In the genomic region with DNA sequence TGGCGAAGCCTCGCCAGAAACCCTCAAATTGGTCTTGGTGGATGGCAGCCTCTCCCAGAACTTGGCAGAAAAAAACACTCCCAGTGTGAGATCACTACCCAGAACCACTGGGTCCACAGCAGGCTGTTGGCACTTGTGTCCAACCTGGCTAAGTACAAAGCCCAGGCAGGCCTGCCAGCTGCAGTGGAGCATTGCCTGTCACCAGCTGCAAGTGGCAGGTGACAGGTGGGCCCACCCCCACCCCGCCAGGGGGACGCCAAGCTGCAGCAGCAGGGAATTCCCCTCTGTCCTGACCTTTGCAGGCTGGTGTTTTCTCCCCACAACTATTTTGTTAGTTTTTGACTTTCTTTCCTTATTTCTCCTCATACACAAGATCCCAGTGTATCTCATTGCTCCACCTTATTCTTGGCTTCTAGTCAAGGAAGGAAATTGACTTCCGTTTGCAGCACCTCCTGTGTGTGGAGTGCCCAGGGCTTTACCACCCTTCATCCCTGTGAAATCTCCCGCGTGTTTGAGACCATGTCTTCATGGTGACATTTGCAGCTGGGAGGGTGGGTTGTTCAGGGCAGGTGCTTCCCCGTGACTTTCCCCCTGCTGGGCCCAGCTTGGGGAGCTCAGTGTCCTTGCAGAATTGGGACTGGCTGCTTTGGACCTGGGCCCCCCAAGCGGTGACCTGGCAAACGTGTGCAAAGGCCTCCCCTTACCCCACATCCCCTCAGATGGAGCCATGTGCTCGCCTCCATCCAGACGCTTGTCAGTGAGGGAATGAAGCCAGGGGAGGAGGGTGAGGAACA, we compare ENCODE assay signal across 19 cellular contexts.
DNase-seq lines count a peak whose midpoint lies in the region; ATAC-seq and TF ChIP-seq lines count a peak whose summit lies in the region.
"Had no signal": no experiment of that assay in that cellular context is flagged by ENCODE, and none has a peak within 500 bp of the region (broad histone marks: within the 10 kb centered on the region; RNA-seq: fewer than 3 reads in every experiment).

No MANE protein-coding gene starts in this region.

- H3K9me3 ChIP-seq in SJCRH30 (replicated peaks) (no peaks in the 10 kb centered on the region), neuronal stem cell (replicated peaks in 1 of 2; ENCODE audit: control insufficient read depth in 2 of 2, insufficient read depth in 1 of 2, low read depth in 1 of 2, low read length in 2 of 2) (no peaks in the 10 kb centered on the region), thyroid gland (no peaks in the 10 kb centered on the region)
- H3K9me3 ChIP-seq: lower lobe of right lung had no signal

- no CpG with 5 or more reads among the region's 12 CpGs for WGBS in neuronal stem cell (ENCODE audit: extremely low coverage in 2 of 2, insufficient read length in 2 of 2, insufficient replicate concordance in 1 of 2), 2 donors
- 60% methylated on average over 10 to 11 of the region's 12 CpGs for WGBS in thyroid gland, 2 donors

- no peak overlapping the region for H3K4me2 ChIP-seq in neuronal stem cell (ENCODE audit: insufficient read depth, low read length, poor library complexity, severe bottlenecking)
- H3K4me2 ChIP-seq: PC-9 had no signal

- no peaks in the 10 kb centered on the region for H3K79me1 ChIP-seq in neuronal stem cell (ENCODE audit: low read depth, low read length)

- peak overlapping the region; percentile 17 for H3K18ac ChIP-seq in neuronal stem cell (ENCODE audit: low read length)

- no peak overlapping the region for H4K91ac ChIP-seq in neuronal stem cell (ENCODE audit: low read depth, low read length, poor library complexity)

- H3K36me3 ChIP-seq in SJCRH30 (no peaks in the 10 kb centered on the region), neuronal stem cell (replicated peaks in 1 of 2; ENCODE audit: control insufficient read depth in 2 of 2, insufficient read depth in 2 of 2, low read length in 2 of 2) (no peaks in the 10 kb centered on the region), thyroid gland (no peaks in the 10 kb centered on the region)
- H3K36me3 ChIP-seq: brain microvascular endothelial cell, lower lobe of right lung had no signal

- no peaks in the 10 kb centered on the region for H3K27me3 Mint-ChIP-seq in MCF 10A (ENCODE audit: insufficient read depth, unreplicated experiment)
- H3K27me3 Mint-ChIP-seq: activated naive CD8-positive, alpha-beta T cell had no signal

- no peak overlapping the region for H2BK120ac ChIP-seq in neuronal stem cell (ENCODE audit: low read depth, low read length)

- H3K14ac ChIP-seq in neuronal stem cell (ENCODE audit: low read length) = no peak overlapping the region

- H3K4me3 ChIP-seq in SJCRH30 (no peak overlapping the region), neuronal stem cell (ENCODE audit: low read length in 2 of 2) (no peak overlapping the region), thyroid gland (replicated peaks in 1 of 3) (no peak overlapping the region)
- H3K4me3 ChIP-seq: lower lobe of right lung, PC-9 had no signal

- no peak overlapping the region for H2AK5ac ChIP-seq in neuronal stem cell (ENCODE audit: low read depth, low read length)

- no peaks in the 10 kb centered on the region for H3K9me3 Mint-ChIP-seq in MCF 10A (ENCODE audit: unreplicated experiment)
- H3K9me3 Mint-ChIP-seq: CD8-positive, alpha-beta memory T cell had no signal

- no peaks in the 10 kb centered on the region for H3K36me3 Mint-ChIP-seq in MCF 10A (ENCODE audit: insufficient read depth, unreplicated experiment)
- H3K36me3 Mint-ChIP-seq: activated naive CD8-positive, alpha-beta T cell had no signal

- no peak overlapping the region for H3K9ac ChIP-seq in neuronal stem cell (ENCODE audit: low read depth, low read length, poor library complexity)

- no peak overlapping the region for H3K27ac Mint-ChIP-seq in MCF 10A (ENCODE audit: low read depth, unreplicated experiment)
- H3K27ac Mint-ChIP-seq: activated naive CD8-positive, alpha-beta T cell had no signal

- no peaks in the 10 kb centered on the region for H3K4me1 Mint-ChIP-seq in MCF 10A (ENCODE audit: insufficient read depth, unreplicated experiment)

- TF ChIP-seq CTCF in MCF 10A (IDR thresholded peaks at IDR 0.05; ENCODE audit: unreplicated experiment) (no peak), thyroid gland (IDR thresholded peaks at IDR 0.05) (no peak)

- H3K23ac ChIP-seq in neuronal stem cell (ENCODE audit: low read depth, low read length, poor library complexity) = no peak overlapping the region

- no peak overlapping the region for H3K4ac ChIP-seq in neuronal stem cell (ENCODE audit: low read length)

- H3K4me1 ChIP-seq in SJCRH30 (no peaks in the 10 kb centered on the region), neuronal stem cell (ENCODE audit: control insufficient read depth in 2 of 2, insufficient read depth in 1 of 2, low read depth in 1 of 2, low read length in 2 of 2) (no peaks in the 10 kb centered on the region), thyroid gland (no peaks in the 10 kb centered on the region)

- POLR2A ChIA-PET in MCF 10A (lab: Yijun Ruan, JAX) = no interaction called here

- H3K27ac ChIP-seq in SJCRH30 (no peak overlapping the region), neuronal stem cell (replicated peaks; ENCODE audit: low read length) (no peak overlapping the region), thyroid gland (no peak overlapping the region)
- H3K27ac ChIP-seq: brain microvascular endothelial cell, lower lobe of right lung, PC-9 had no signal

- no peak overlapping the region for H2BK15ac ChIP-seq in neuronal stem cell (ENCODE audit: low read length)

- no peak overlapping the region for H4K8ac ChIP-seq in neuronal stem cell (ENCODE audit: low read depth, low read length)

- no peak for ATAC-seq in GM21526 (IDR thresholded peaks at IDR 0.05; ENCODE audit: low FRiP score, unreplicated experiment)
- ATAC-seq: lower lobe of right lung; naive thymus-derived CD8-positive, alpha-beta T cell had no signal

- DNase-seq in NCI-H748 (lab: John Stamatoyannopoulos, UW; ENCODE audit: unreplicated experiment) (peak; percentile 38), NCI-H748 treated with DMSO at 0.1 percent for 48 hours (lab: John Stamatoyannopoulos, UW) (no peak), NCI-H1105 treated with DMSO at 0.1 percent for 48 hours (lab: John Stamatoyannopoulos, UW) (peak; percentile 88), SJCRH30 (peak; percentile 17 to 24), neuronal stem cell (ENCODE audit: low spot score) (no peak), MCF 10A (ENCODE audit: unreplicated experiment) (no peak), thyroid gland (no peak)
- DNase-seq: ACHN; activated T-cell treated with anti-CD3 and anti-CD28 coated beads, Interleukin-2, amount 50 U/mL, for 48 hours; brain microvascular endothelial cell; CD8-positive, alpha-beta memory T cell; GDM1; lower lobe of right lung; MV-4-11; naive thymus-derived CD8-positive, alpha-beta T cell; NCI-H446 treated with DMSO at 0.1 percent for 48 hours; PC-9 had no signal

- no peak overlapping the region for H2AFZ ChIP-seq in neuronal stem cell (ENCODE audit: low read length)
- H2AFZ ChIP-seq: PC-9 had no signal

- intact Hi-C loops in MCF 10A (cut with micrococcal nuclease) = no loop called here
- intact Hi-C loops in thyroid gland (cut with DNase I) = no loop called here

- H2BK5ac ChIP-seq in neuronal stem cell (ENCODE audit: low read length) = no peak overlapping the region

- CTCF ChIA-PET in MCF 10A (lab: Yijun Ruan, JAX) = no interaction called here

- no peak overlapping the region for H3K4me3 Mint-ChIP-seq in MCF 10A (ENCODE audit: unreplicated experiment)
- H3K4me3 Mint-ChIP-seq: activated naive CD8-positive, alpha-beta T cell; CD8-positive, alpha-beta memory T cell; naive thymus-derived CD8-positive, alpha-beta T cell had no signal

- TF ChIP-seq POLR2A in thyroid gland (IDR thresholded peaks at IDR 0.05) = no peak

- BruUV-seq in MCF 10A (replicated peaks; lab: Mats Ljungman, UMichigan) = no TSS peak

- no peak overlapping the region for H2BK12ac ChIP-seq in neuronal stem cell (ENCODE audit: low read length)

- H3K27me3 ChIP-seq in SJCRH30 = no peaks in the 10 kb centered on the region
- no peaks in the 10 kb centered on the region for H3K27me3 ChIP-seq in neuronal stem cell (ENCODE audit: control insufficient read depth in 3 of 3, insufficient read depth in 3 of 3, low read depth in 1 of 3, low read length in 3 of 3)
- H3K27me3 ChIP-seq in thyroid gland = no peaks in the 10 kb centered on the region
- H3K27me3 ChIP-seq: brain microvascular endothelial cell had no signal

Comparison
In these comparisons a context has a peak if more than half of its experiments do, and no peak if none do; other contexts are left out.
1. DNase-seq: peak in NCI-H748 (single experiment), NCI-H1105 treated with DMSO at 0.1 percent for 48 hours (single experiment) and SJCRH30 (2 of 2); none in NCI-H748 treated with DMSO at 0.1 percent for 48 hours (single experiment), neuronal stem cell (single experiment), MCF 10A (single experiment) and thyroid gland (0 of 2).